ENCODE assay signal across 11 cellular contexts in the genomic region with DNA sequence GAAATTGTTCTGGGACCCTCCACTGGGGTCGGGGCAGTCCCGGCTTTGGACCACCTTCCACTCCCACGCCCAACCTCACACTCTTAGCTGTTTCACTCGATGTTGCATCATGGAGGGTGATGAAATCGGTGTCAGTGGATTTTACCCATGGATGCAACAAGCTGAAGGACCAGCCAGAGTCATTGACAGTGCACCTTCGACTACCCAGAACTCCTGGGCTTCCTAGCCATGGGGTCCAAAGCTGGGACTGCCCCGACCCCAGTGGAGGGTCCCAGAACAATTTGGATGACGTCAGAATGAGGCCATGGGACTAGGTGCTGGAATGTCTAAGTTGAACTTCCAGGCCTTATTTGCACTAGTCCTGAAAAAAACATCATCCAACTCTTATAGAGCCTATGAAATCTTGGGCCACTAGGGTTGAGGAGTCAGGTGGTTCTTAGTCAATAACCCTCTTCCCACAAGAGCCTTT. TPM values are rescaled to one million over a fixed set of nuclear protein-coding genes. Genes with fewer than 3 reads are reported as not detected.
DNase-seq lines count a peak whose midpoint lies in the region; ATAC-seq and TF ChIP-seq lines count a peak whose summit lies in the region.
"Had no signal": no experiment of that assay in that cellular context is flagged by ENCODE, and none has a peak within 500 bp of the region (broad histone marks: within the 10 kb centered on the region; RNA-seq: fewer than 3 reads in every experiment).

No MANE protein-coding gene starts in this region.

- no peak overlapping the region for H2AFZ ChIP-seq in neural progenitor cell (replicated peaks)

- H3K79me2 ChIP-seq in neural progenitor cell (ENCODE audit: low read depth) = peaks cover 3% of the 10 kb centered on the region

- no peaks in the 10 kb centered on the region for H4K20me1 ChIP-seq in neural progenitor cell (ENCODE audit: low read depth)

- peaks cover 22% of the 10 kb centered on the region for H3K36me3 Mint-ChIP-seq in activated CD4-positive, alpha-beta T cell treated with anti-CD3 and anti-CD28 coated beads for 36 hours (ENCODE audit: low read depth)
- H3K36me3 Mint-ChIP-seq in activated CD4-positive, alpha-beta memory T cell treated with anti-CD3 and anti-CD28 coated beads, Interleukin-2, amount 10 ng/mL, durations not matched to agents 7 days and 5 days (ENCODE audit: low read depth) = peaks cover 29% of the 10 kb centered on the region
- H3K36me3 Mint-ChIP-seq in neural progenitor cell = no peaks in the 10 kb centered on the region
- no peaks in the 10 kb centered on the region for H3K36me3 Mint-ChIP-seq in type B pancreatic cell

- peaks cover 51% of the 10 kb centered on the region for H3K4me1 Mint-ChIP-seq in activated CD4-positive, alpha-beta T cell treated with anti-CD3 and anti-CD28 coated beads for 36 hours
- H3K4me1 Mint-ChIP-seq in activated CD4-positive, alpha-beta memory T cell treated with anti-CD3 and anti-CD28 coated beads, Interleukin-2, amount 10 ng/mL, durations not matched to agents 7 days and 5 days = peaks cover 53% of the 10 kb centered on the region
- H3K4me1 Mint-ChIP-seq in neural progenitor cell (peaks cover 17% of the 10 kb centered on the region), type B pancreatic cell (ENCODE audit: unreplicated experiment) (peaks cover 18% of the 10 kb centered on the region)

- intact Hi-C loops in activated CD4-positive, alpha-beta T cell treated with anti-CD3 and anti-CD28 coated beads for 36 hours (cut with DNase I, micrococcal nuclease) = loop anchor here (1.0 to 10.0 kb wide), 8 partner anchors 21 to 747 kb away; partner anchors contain the start of genes STAT2 (in 2 of the 2), CS (in 1 of the 2), NAB2 (in 1 of the 2) and NACA (in 1 of the 2)

- no peak for DNase-seq in activated CD4-positive, alpha-beta T cell treated with anti-CD3 and anti-CD28 coated beads for 36 hours
- no peak for DNase-seq in activated CD4-positive, alpha-beta T cell treated with anti-CD3 and anti-CD28 coated beads, Interleukin-2, amount 50 U/mL, for 4 hours
- DNase-seq in activated CD4-positive, alpha-beta memory T cell treated with anti-CD3 and anti-CD28 coated beads, Interleukin-2, amount 10 ng/mL, durations not matched to agents 7 days and 5 days = no peak
- DNase-seq in neural progenitor cell (ENCODE audit: low spot score) = no peak
- no peak for DNase-seq in NCI-H146 treated with DMSO at 0.1 percent for 48 hours (lab: John Stamatoyannopoulos, UW; ENCODE audit: unreplicated experiment)
- no peak for DNase-seq in type B pancreatic cell (ENCODE audit: extremely low spot score, unreplicated experiment)
- DNase-seq: GF-D8, left ventricle myocardium superior, right cardiac atrium had no signal

- H3K4me3 ChIP-seq in neural progenitor cell = no peak overlapping the region

- peak overlapping the region; percentile 32 for H3K4me2 ChIP-seq in neural progenitor cell

- H3K27ac Mint-ChIP-seq in activated CD4-positive, alpha-beta T cell treated with anti-CD3 and anti-CD28 coated beads for 36 hours = peak overlapping the region; percentile 83
- H3K27ac Mint-ChIP-seq in activated CD4-positive, alpha-beta memory T cell treated with anti-CD3 and anti-CD28 coated beads, Interleukin-2, amount 10 ng/mL, durations not matched to agents 7 days and 5 days = peak overlapping the region; percentile 96
- no peak overlapping the region for H3K27ac Mint-ChIP-seq in neural progenitor cell
- no peak overlapping the region for H3K27ac Mint-ChIP-seq in type B pancreatic cell

- no peaks in the 10 kb centered on the region for H3K9me3 Mint-ChIP-seq in activated CD4-positive, alpha-beta T cell treated with anti-CD3 and anti-CD28 coated beads for 36 hours (ENCODE audit: low read depth)
- no peaks in the 10 kb centered on the region for H3K9me3 Mint-ChIP-seq in activated CD4-positive, alpha-beta memory T cell treated with anti-CD3 and anti-CD28 coated beads, Interleukin-2, amount 10 ng/mL, durations not matched to agents 7 days and 5 days
- no peaks in the 10 kb centered on the region for H3K9me3 Mint-ChIP-seq in neural progenitor cell
- H3K9me3 Mint-ChIP-seq in type B pancreatic cell = no peaks in the 10 kb centered on the region

- peaks cover 27% of the 10 kb centered on the region for H3K4me1 ChIP-seq in neural progenitor cell

- H3K4me3 Mint-ChIP-seq in activated CD4-positive, alpha-beta T cell treated with anti-CD3 and anti-CD28 coated beads for 36 hours = peak overlapping the region; percentile 73
- H3K4me3 Mint-ChIP-seq in activated CD4-positive, alpha-beta memory T cell treated with anti-CD3 and anti-CD28 coated beads, Interleukin-2, amount 10 ng/mL, durations not matched to agents 7 days and 5 days = no peak overlapping the region
- no peak overlapping the region for H3K4me3 Mint-ChIP-seq in neural progenitor cell
- no peak overlapping the region for H3K4me3 Mint-ChIP-seq in type B pancreatic cell

- CTCF ChIA-PET in activated CD4-positive, alpha-beta T cell treated with anti-CD3 and anti-CD28 coated beads for 36 hours (lab: Charles Lee) = interaction anchor here (0.7 to 1.5 kb wide), 8 partner anchors 10 to 476 kb away, joined by 3 to 6 read pairs (median 4); partner anchors contain the start of genes ANKRD52, RBMS2 and STAT2
- CTCF ChIA-PET in activated CD4-positive, alpha-beta memory T cell treated with anti-CD3 and anti-CD28 coated beads, Interleukin-2, amount 10 ng/mL, durations not matched to agents 7 days and 5 days (lab: Charles Lee) = interaction anchor here (1.8 to 2.8 kb wide), 3 partner anchors 21 to 126 kb away, joined by 7 to 23 read pairs (median 10); partner anchors contain the start of genes CNPY2 and STAT2

- ATAC-seq in activated CD4-positive, alpha-beta T cell treated with anti-CD3 and anti-CD28 coated beads for 36 hours = no peak
- ATAC-seq: left ventricle myocardium superior, right cardiac atrium had no signal

- no peaks in the 10 kb centered on the region for H3K36me3 ChIP-seq in neural progenitor cell

- H3F3A ChIP-seq in neural progenitor cell (ENCODE audit: low read depth) = peaks cover 42% of the 10 kb centered on the region

- H3K27me3 Mint-ChIP-seq in activated CD4-positive, alpha-beta T cell treated with anti-CD3 and anti-CD28 coated beads for 36 hours = no peaks in the 10 kb centered on the region
- H3K27me3 Mint-ChIP-seq in activated CD4-positive, alpha-beta memory T cell treated with anti-CD3 and anti-CD28 coated beads, Interleukin-2, amount 10 ng/mL, durations not matched to agents 7 days and 5 days = no peaks in the 10 kb centered on the region
- H3K27me3 Mint-ChIP-seq in neural progenitor cell (ENCODE audit: insufficient read depth, low read depth) = peaks cover 8% of the 10 kb centered on the region
- H3K27me3 Mint-ChIP-seq in type B pancreatic cell = no peaks in the 10 kb centered on the region

- H3K9me3 ChIP-seq in neural progenitor cell (ENCODE audit: low read depth) = no peaks in the 10 kb centered on the region

- no peak overlapping the region for H3K9ac ChIP-seq in neural progenitor cell

- POLR2A ChIA-PET in activated CD4-positive, alpha-beta T cell treated with anti-CD3 and anti-CD28 coated beads for 36 hours (lab: Charles Lee) = interaction anchor here (0.6 to 3.2 kb wide), 5 partner anchors 16 to 831 kb away, joined by 3 to 27 read pairs (median 7); partner anchors contain the start of genes CNPY2 and STAT2
- POLR2A ChIA-PET in activated CD4-positive, alpha-beta memory T cell treated with anti-CD3 and anti-CD28 coated beads, Interleukin-2, amount 10 ng/mL, durations not matched to agents 7 days and 5 days (lab: Charles Lee) = interaction anchor here (1.0 to 6.9 kb wide), 11 partner anchors 8 to 223 kb away, joined by 3 to 113 read pairs (median 7); partner anchors contain the start of genes CNPY2, COQ10A, STAT2 and TIMELESS

- H3K27me3 ChIP-seq in neural progenitor cell = no peaks in the 10 kb centered on the region

- no peak for TF ChIP-seq CTCF in neural progenitor cell (IDR thresholded peaks at IDR 0.05)
- TF ChIP-seq CTCF in type B pancreatic cell (conservative IDR thresholded peaks at IDR 0.05) = no peak

- no peak overlapping the region for H3K27ac ChIP-seq in neural progenitor cell

RNA-seq across cellular contexts. Expression of gene IL23A, which starts 0.9 kb away (rescaled TPM):
- total RNA-seq in activated CD4-positive, alpha-beta T cell treated with anti-CD3 and anti-CD28 coated beads for 36 hours = 10 to 100 TPM; 18.5 to 21.6 TPM
- 10 to 100 TPM; 11.0 to 11.7 TPM for total RNA-seq in activated CD4-positive, alpha-beta memory T cell treated with anti-CD3 and anti-CD28 coated beads, Interleukin-2, amount 10 ng/mL, durations not matched to agents 7 days and 5 days
- 0.31 and 1.5 TPM in 2 replicates for total RNA-seq in neural progenitor cell (ENCODE audit: low replicate concordance)
- 0.48 and 1.3 TPM in 2 replicates for total RNA-seq in type B pancreatic cell (ENCODE audit: low replicate concordance)
- total RNA-seq: left ventricle myocardium superior, right cardiac atrium had no signal

RNA-seq across cellular contexts. Expression of gene PAN2, which starts 4.0 kb away (rescaled TPM):
- 10 to 100 TPM; 54.6 to 62.5 TPM for total RNA-seq in activated CD4-positive, alpha-beta T cell treated with anti-CD3 and anti-CD28 coated beads for 36 hours
- 10 to 100 TPM; 61.3 to 64.2 TPM for total RNA-seq in activated CD4-positive, alpha-beta memory T cell treated with anti-CD3 and anti-CD28 coated beads, Interleukin-2, amount 10 ng/mL, durations not matched to agents 7 days and 5 days
- total RNA-seq in neural progenitor cell (ENCODE audit: low replicate concordance) (61.9 and 116 TPM in 2 replicates), type B pancreatic cell (ENCODE audit: low replicate concordance) (58.3 and 77.5 TPM in 2 replicates)

RNA-seq across cellular contexts. Expression of gene CNPY2, which starts 22.0 kb away (rescaled TPM):
- 10 to 100 TPM; 77.4 to 82.6 TPM for total RNA-seq in activated CD4-positive, alpha-beta T cell treated with anti-CD3 and anti-CD28 coated beads for 36 hours
- 10 to 100 TPM; 95.0 to 99.3 TPM for total RNA-seq in activated CD4-positive, alpha-beta memory T cell treated with anti-CD3 and anti-CD28 coated beads, Interleukin-2, amount 10 ng/mL, durations not matched to agents 7 days and 5 days
- 107 and 128 TPM in 2 replicates for total RNA-seq in neural progenitor cell (ENCODE audit: low replicate concordance)
- total RNA-seq in type B pancreatic cell (ENCODE audit: low replicate concordance) = 194 and 217 TPM in 2 replicates

RNA-seq across cellular contexts. Expression of gene STAT2, which starts 22.1 kb away (rescaled TPM):
- total RNA-seq in activated CD4-positive, alpha-beta T cell treated with anti-CD3 and anti-CD28 coated beads for 36 hours = 100 to 1,000 TPM; 116 to 124 TPM
- total RNA-seq in activated CD4-positive, alpha-beta memory T cell treated with anti-CD3 and anti-CD28 coated beads, Interleukin-2, amount 10 ng/mL, durations not matched to agents 7 days and 5 days = 100 to 1,000 TPM; 298 to 304 TPM
- 86.4 and 105 TPM in 2 replicates for total RNA-seq in neural progenitor cell (ENCODE audit: low replicate concordance)
- 132 and 139 TPM in 2 replicates for total RNA-seq in type B pancreatic cell (ENCODE audit: low replicate concordance)

RNA-seq across cellular contexts. Expression of gene APOF, which starts 24.9 kb away (rescaled TPM):
- not detected for total RNA-seq in activated CD4-positive, alpha-beta T cell treated with anti-CD3 and anti-CD28 coated beads for 36 hours
- not detected for total RNA-seq in activated CD4-positive, alpha-beta memory T cell treated with anti-CD3 and anti-CD28 coated beads, Interleukin-2, amount 10 ng/mL, durations not matched to agents 7 days and 5 days
- not detected in 2 replicates for total RNA-seq in neural progenitor cell (ENCODE audit: low replicate concordance)
- not detected in 2 replicates for total RNA-seq in type B pancreatic cell (ENCODE audit: low replicate concordance)
- total RNA-seq: astrocyte, fibroblast of lung, left ventricle myocardium superior, right cardiac atrium had no signal

Comparison
In these comparisons a context has a peak if more than half of its experiments do, and no peak if none do; other contexts are left out.
1. H3K27ac Mint-ChIP-seq: peak in activated CD4-positive, alpha-beta T cell treated with anti-CD3 and anti-CD28 coated beads for 36 hours (single experiment) and activated CD4-positive, alpha-beta memory T cell treated with anti-CD3 and anti-CD28 coated beads, Interleukin-2, amount 10 ng/mL, durations not matched to agents 7 days and 5 days (single experiment); none in neural progenitor cell (single experiment) and type B pancreatic cell (single experiment).